Comparison of ENCODE assay signal across 9 cellular contexts in the genomic region with DNA sequence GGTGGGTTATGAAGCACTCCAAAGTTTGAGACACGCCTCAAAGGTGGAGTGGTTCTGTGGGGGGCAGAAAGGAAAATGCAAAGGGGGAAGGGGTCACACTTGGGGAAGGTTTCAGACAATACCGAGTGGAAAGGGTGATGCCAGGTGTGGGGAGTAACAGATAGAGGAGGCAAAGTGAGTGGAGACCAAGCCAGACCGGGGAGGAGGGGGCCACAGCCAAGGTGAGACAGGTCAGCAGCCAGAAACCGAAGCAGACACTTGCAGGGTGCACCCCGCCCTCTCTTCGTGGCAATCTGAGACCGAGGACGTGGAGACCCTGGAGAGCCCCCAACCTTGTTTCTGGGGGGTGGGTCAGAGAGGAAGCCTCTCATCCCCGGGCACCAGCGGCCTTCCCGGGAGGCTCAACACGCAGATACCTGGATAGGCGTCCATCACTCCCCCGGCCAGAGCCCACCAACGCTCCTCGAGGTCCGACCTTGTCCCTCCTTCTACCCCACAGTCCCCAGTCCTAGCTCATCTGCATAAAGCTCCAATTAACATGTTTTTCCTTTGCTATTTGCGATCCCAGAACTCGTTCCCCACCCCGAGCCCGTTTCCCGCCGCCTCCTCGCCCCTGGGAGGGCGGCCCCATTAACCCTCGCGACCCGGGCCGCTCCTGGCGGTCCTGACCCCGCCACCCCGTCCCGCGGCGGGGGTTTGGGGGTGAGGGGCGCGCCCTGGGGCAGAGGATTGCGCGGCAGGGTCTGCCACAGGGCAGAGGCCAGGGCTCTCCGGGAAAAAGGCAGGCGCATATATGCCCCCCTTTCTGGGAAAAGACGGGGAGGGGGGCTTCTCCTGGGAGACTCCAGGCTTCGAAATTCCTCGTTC. TPM values are rescaled to one million over a fixed set of nuclear protein-coding genes. Genes with fewer than 3 reads are reported as not detected.
A peak's percentile ranks its signal among the peaks of the same experiment; 100 is the strongest.
DNase-seq lines count a peak whose midpoint lies in the region; ATAC-seq and TF ChIP-seq lines count a peak whose summit lies in the region.
"Had no signal": no experiment of that assay in that cellular context is flagged by ENCODE, and none has a peak within 500 bp of the region (broad histone marks: within the 10 kb centered on the region; RNA-seq: fewer than 3 reads in every experiment).

No MANE protein-coding gene starts in this region.

- H3K4me2 ChIP-seq in GM23248 (ENCODE audit: unreplicated experiment) (peak overlapping the region; percentile 98), PC-3 (ENCODE audit: low read length) (peak overlapping the region; percentile 65; the same call in 1 of the 2 replicates)

- POLR2A ChIA-PET in PC-3 (lab: Charles Lee; ENCODE audit: unreplicated experiment): no interaction called here

- H4K20me1 ChIP-seq in GM23248 (ENCODE audit: insufficient read depth) (no peaks in the 10 kb centered on the region), PC-3 (ENCODE audit: low read length) (no peaks in the 10 kb centered on the region)

- H3K36me3 ChIP-seq in GM23248 (ENCODE audit: low read depth) (no peaks in the 10 kb centered on the region), PC-3 (ENCODE audit: low read depth, low read length) (no peaks in the 10 kb centered on the region), gastrocnemius medialis (peaks cover 0 to 20% of the 10 kb centered on the region in 2 donors)

- 0 out of 2 replicates have a peak, but pooled peaks cover 3% of the 10 kb centered on the region for H3K27me3 ChIP-seq in GM23248 (replicated peaks; ENCODE audit: insufficient read depth)
- H3K27me3 ChIP-seq in PC-3 (ENCODE audit: low read length): no peaks in the 10 kb centered on the region
- peaks cover 6 to 9% (median 6%) of the 10 kb centered on the region in 3 donors for H3K27me3 ChIP-seq in gastrocnemius medialis
- H3K27me3 ChIP-seq: pancreas had no signal

- CTCF ChIA-PET in PC-3 (lab: Charles Lee): no interaction called here

- H3F3A ChIP-seq in GM23248 (ENCODE audit: insufficient read depth) (peaks cover 15% of the 10 kb centered on the region), PC-3 (ENCODE audit: low read length, unreplicated experiment) (no peaks in the 10 kb centered on the region)

- WGBS in GM23248 (ENCODE audit: low coverage in 1 of 2, low lambda C conversion rate in 2 of 2, missing lambda C conversion rate in 2 of 2), 2 experiments: 21 to 36% methylated on average over 24 to 44 of the region's 44 CpGs

- peak overlapping the region; percentile 78 for H3K27ac Mint-ChIP-seq in glutamatergic neuron (ENCODE audit: unreplicated experiment)
- no peak overlapping the region for H3K27ac Mint-ChIP-seq in activated naive CD8-positive, alpha-beta T cell treated with anti-CD3 and anti-CD28 coated beads for 36 hours
- H3K27ac Mint-ChIP-seq: immature natural killer cell had no signal

- BruUV-seq in PC-3 (replicated peaks; lab: Mats Ljungman, UMichigan): no TSS peak

- H3K4me1 ChIP-seq in GM23248 (ENCODE audit: insufficient read depth) (peaks cover 17% of the 10 kb centered on the region), PC-3 (ENCODE audit: insufficient read depth, low read length) (peaks cover 9% of the 10 kb centered on the region; the same call in 1 of the 2 replicates), gastrocnemius medialis (peaks cover 10 to 14% of the 10 kb centered on the region in 2 donors)

- TF ChIP-seq CTCF in PC-3 (conservative IDR thresholded peaks at IDR 0.05; ENCODE audit: low read depth, low read length) (no peak), glutamatergic neuron (IDR thresholded peaks at IDR 0.05; ENCODE audit: partially characterized antibody, unreplicated experiment) (no peak), gastrocnemius medialis (IDR thresholded peaks at IDR 0.05 in 4 of 5, conservative IDR thresholded peaks at IDR 0.05 in 1 of 5) (no peak), GM10266 (IDR thresholded peaks at IDR 0.05; ENCODE audit: control insufficient read depth, insufficient read depth, low read depth, missing control alignments) (no peak)

- in situ Hi-C loops in GM23248 (cut with MboI): no loop called here
- in situ Hi-C loops in gastrocnemius medialis (cut with MboI; ENCODE audit: low sequenced_read_pairs in 4 of 4): loop anchor here in 1 of 4 donors (25.0 kb wide), 1 partner anchor 145 kb away; a partner anchor contains a TSS

- H3K9me3 Mint-ChIP-seq in glutamatergic neuron (ENCODE audit: unreplicated experiment): peaks cover 25% of the 10 kb centered on the region
- no peaks in the 10 kb centered on the region for H3K9me3 Mint-ChIP-seq in activated naive CD8-positive, alpha-beta T cell treated with anti-CD3 and anti-CD28 coated beads for 36 hours
- H3K9me3 Mint-ChIP-seq: immature natural killer cell had no signal

- H3K9me2 ChIP-seq in GM23248 (ENCODE audit: insufficient read depth) (no peaks in the 10 kb centered on the region), PC-3 (replicated peaks; ENCODE audit: low read length) (no peaks in the 10 kb centered on the region)

- H3K27ac ChIP-seq in GM23248 (no peak overlapping the region), PC-3 (ENCODE audit: low read length) (no peak overlapping the region), gastrocnemius medialis (no peak overlapping the region)
- H3K27ac ChIP-seq: pancreas had no signal

- H3K4me3 Mint-ChIP-seq in glutamatergic neuron (ENCODE audit: unreplicated experiment): peak overlapping the region; percentile 84
- no peak overlapping the region for H3K4me3 Mint-ChIP-seq in activated naive CD8-positive, alpha-beta T cell treated with anti-CD3 and anti-CD28 coated beads for 36 hours
- H3K4me3 Mint-ChIP-seq: immature natural killer cell had no signal

- intact Hi-C loops in PC-3 (cut with micrococcal nuclease) (loop anchor here (10.0 kb wide), 1 partner anchor 137 kb away; no protein-coding TSS in a partner anchor), gastrocnemius medialis (cut with DNase I; ENCODE audit: low total_unique reads) (loop anchor here (5.0 kb wide), 1 partner anchor 135 kb away; no protein-coding TSS in a partner anchor)

- no peaks in the 10 kb centered on the region for H3K79me2 ChIP-seq in GM23248 (ENCODE audit: insufficient read depth)
- H3K79me2 ChIP-seq in PC-3 (ENCODE audit: low read length): no peaks in the 10 kb centered on the region

- H3K27me3 Mint-ChIP-seq in glutamatergic neuron (ENCODE audit: unreplicated experiment): peaks cover 27% of the 10 kb centered on the region
- H3K27me3 Mint-ChIP-seq in activated naive CD8-positive, alpha-beta T cell treated with anti-CD3 and anti-CD28 coated beads for 36 hours: peaks cover 12% of the 10 kb centered on the region

- peaks cover 3% of the 10 kb centered on the region for H3K36me3 Mint-ChIP-seq in glutamatergic neuron (ENCODE audit: unreplicated experiment)
- H3K36me3 Mint-ChIP-seq in activated naive CD8-positive, alpha-beta T cell treated with anti-CD3 and anti-CD28 coated beads for 36 hours: peaks cover 13% of the 10 kb centered on the region

- H3K4me3 ChIP-seq in GM23248 (peak overlapping the region; percentile 78), PC-3 (ENCODE audit: low read length) (no peak overlapping the region), gastrocnemius medialis (peak overlapping the region in 3 of 4 donors; percentile 41 to 55 (median 50))

- H3K9me3 ChIP-seq in GM23248 (ENCODE audit: low read depth): no peaks in the 10 kb centered on the region
- H3K9me3 ChIP-seq in PC-3 (ENCODE audit: low read length): no peaks in the 10 kb centered on the region
- no peaks in the 10 kb centered on the region for H3K9me3 ChIP-seq in gastrocnemius medialis
- H3K9me3 ChIP-seq: pancreas had no signal

- H2AFZ ChIP-seq in GM23248 (peak overlapping the region; percentile 88), PC-3 (ENCODE audit: low read length) (no peak overlapping the region)

- H3K4me1 Mint-ChIP-seq in glutamatergic neuron (ENCODE audit: low read depth, unreplicated experiment): peaks cover 38% of the 10 kb centered on the region
- H3K4me1 Mint-ChIP-seq in activated naive CD8-positive, alpha-beta T cell treated with anti-CD3 and anti-CD28 coated beads for 36 hours: peaks cover 14% of the 10 kb centered on the region

- DNase-seq in GM23248 (no peak), PC-3 (no peak), glutamatergic neuron (no peak), gastrocnemius medialis (no peak), GM10266 (ENCODE audit: extremely low spot score) (no peak)
- no peak for DNase-seq in activated naive CD8-positive, alpha-beta T cell treated with anti-CD3 and anti-CD28 coated beads for 36 hours

- peak overlapping the region; percentile 67; the same call in 1 of the 2 replicates for H3K9ac ChIP-seq in GM23248
- no peak overlapping the region for H3K9ac ChIP-seq in PC-3 (ENCODE audit: low read length)

- no peak for TF ChIP-seq POLR2A in gastrocnemius medialis (IDR thresholded peaks at IDR 0.05)

- no peak for ATAC-seq in PC-3
- ATAC-seq in gastrocnemius medialis: no peak
- no peak for ATAC-seq in GM19463 (IDR thresholded peaks at IDR 0.05; ENCODE audit: unreplicated experiment)

RNA-seq across cellular contexts. Expression of a gene that starts 21.8 kb away (rescaled TPM):
- total RNA-seq in GM23248 (2014; rRNA removed; shearing (Covaris generic)): 0.32 TPM in 1 of 2 replicates, not detected in the other
- 0.80 and 1.1 TPM in 2 replicates for polyA plus RNA-seq in GM23248 (2016; fragmentation: Nextera tagmentation; extraction: Ambion mirVana)
- total RNA-seq in PC-3 (2014; rRNA removed) (3.5 and 6.5 TPM in 2 replicates), glutamatergic neuron (ENCODE audit: unreplicated experiment) (119 TPM), gastrocnemius medialis (1 to 10 TPM in 1 of 4 donors, under 1 TPM in 3; 0.13 to 2.8 (median 0.77) TPM)
- under 1 TPM; 0.43 to 0.44 TPM for total RNA-seq in activated naive CD8-positive, alpha-beta T cell treated with anti-CD3 and anti-CD28 coated beads for 36 hours

RNA-seq across cellular contexts. Expression of a gene that starts 33.4 kb away (rescaled TPM):
- total RNA-seq in GM23248 (2014; rRNA removed; shearing (Covaris generic)): 6.2 and 9.3 TPM in 2 replicates
- polyA plus RNA-seq in GM23248 (2016; fragmentation: Nextera tagmentation; extraction: Ambion mirVana): 7.1 and 7.7 TPM in 2 replicates
- total RNA-seq in PC-3 (2014; rRNA removed): 7.4 and 12.4 TPM in 2 replicates
- 5.2 TPM for total RNA-seq in glutamatergic neuron (ENCODE audit: unreplicated experiment)
- total RNA-seq in gastrocnemius medialis: 10 to 100 TPM in 3 of 4 donors, 1 to 10 TPM in 1; 7.4 to 35.1 (median 15.8) TPM
- 10 to 100 TPM; 36.8 to 37.1 TPM for total RNA-seq in activated naive CD8-positive, alpha-beta T cell treated with anti-CD3 and anti-CD28 coated beads for 36 hours

RNA-seq across cellular contexts. Expression of a gene that starts 48.4 kb away (rescaled TPM):
- 29.0 and 48.3 TPM in 2 replicates for total RNA-seq in GM23248 (2014; rRNA removed; shearing (Covaris generic))
- polyA plus RNA-seq in GM23248 (2016; fragmentation: Nextera tagmentation; extraction: Ambion mirVana): 73.4 and 78.3 TPM in 2 replicates
- total RNA-seq in PC-3 (2014; rRNA removed) (233 and 313 TPM in 2 replicates), glutamatergic neuron (ENCODE audit: unreplicated experiment) (51.2 TPM), gastrocnemius medialis (10 to 100 TPM; 45.4 to 61.7 (median 49.5) TPM)
- total RNA-seq in activated naive CD8-positive, alpha-beta T cell treated with anti-CD3 and anti-CD28 coated beads for 36 hours: 100 to 1,000 TPM; 134 to 137 TPM

RNA-seq across cellular contexts. Expression of a gene that starts 55.2 kb away (rescaled TPM):
- total RNA-seq in GM23248 (2014; rRNA removed; shearing (Covaris generic)): 23.2 and 57.7 TPM in 2 replicates
- polyA plus RNA-seq in GM23248 (2016; fragmentation: Nextera tagmentation; extraction: Ambion mirVana): 33.3 and 33.4 TPM in 2 replicates
- total RNA-seq in PC-3 (2014; rRNA removed) (31.3 and 35.0 TPM in 2 replicates), glutamatergic neuron (ENCODE audit: unreplicated experiment) (10.8 TPM), gastrocnemius medialis (10 to 100 TPM; 13.9 to 22.5 (median 20.3) TPM)
- total RNA-seq in activated naive CD8-positive, alpha-beta T cell treated with anti-CD3 and anti-CD28 coated beads for 36 hours: 100 to 1,000 TPM; 331 to 348 TPM

RNA-seq across cellular contexts. Expression of a gene that starts 55.2 kb away (rescaled TPM):
- not detected in 2 replicates for total RNA-seq in GM23248 (2014; rRNA removed; shearing (Covaris generic))
- polyA plus RNA-seq in GM23248 (2016; fragmentation: Nextera tagmentation; extraction: Ambion mirVana): not detected in 2 replicates
- total RNA-seq in PC-3 (2014; rRNA removed) (not detected in 2 replicates), glutamatergic neuron (ENCODE audit: unreplicated experiment) (not detected), gastrocnemius medialis (10 to 100 TPM; 23.0 to 52.7 (median 43.4) TPM)
- not detected for total RNA-seq in activated naive CD8-positive, alpha-beta T cell treated with anti-CD3 and anti-CD28 coated beads for 36 hours
- total RNA-seq: pancreas had no signal
- polyA plus RNA-seq: pancreas had no signal

Comparison
In these comparisons a context has a peak if more than half of its experiments do, and no peak if none do; other contexts are left out.
1. RNA of a gene that starts 21.8 kb away (total RNA-seq): 119 TPM in glutamatergic neuron (single experiment); 3.5 to 6.5 TPM in PC-3, 0.13 to 2.8 TPM in gastrocnemius medialis, 0.43 to 0.44 TPM in activated naive CD8-positive, alpha-beta T cell treated with anti-CD3 and anti-CD28 coated beads for 36 hours and 0.32 TPM in GM23248; every median in the first group is over 10 times any median in the second.